In genomic region chr17:60154616-60155426, GRCh38 we compare ENCODE assay signal across 13 cellular contexts. TPM values are rescaled to one million over a fixed set of nuclear protein-coding genes. Genes with fewer than 3 reads are reported as not detected.
DNase-seq lines count a peak whose midpoint lies in the region; ATAC-seq and TF ChIP-seq lines count a peak whose summit lies in the region.
"Had no signal": no experiment of that assay in that cellular context is flagged by ENCODE, and none has a peak within 500 bp of the region (broad histone marks: within the 10 kb centered on the region; RNA-seq: fewer than 3 reads in every experiment).

No MANE protein-coding gene starts in this region.

- H3K4me1 Mint-ChIP-seq in MCF 10A (ENCODE audit: insufficient read depth, unreplicated experiment), result peaks cover 5% of the 10 kb centered on the region
- H3K4me1 Mint-ChIP-seq in brain, result peaks cover 43% of the 10 kb centered on the region

- WGBS in aorta, 2 donors, result 57% methylated on average over 14 of the region's 14 CpGs

- H3K9me3 Mint-ChIP-seq in MCF 10A (ENCODE audit: unreplicated experiment) (no peaks in the 10 kb centered on the region), brain (peaks cover 0 to 9% (median 0%) of the 10 kb centered on the region in 5 experiments)
- H3K9me3 Mint-ChIP-seq: activated B cell treated with CpG ODN at 0.5 μM for 24 hours had no signal

- intact Hi-C loops in MCF 10A (cut with micrococcal nuclease), result no loop called here
- intact Hi-C loops in breast epithelium (cut with DNase I; ENCODE audit: low total_unique reads), result no loop called here
- intact Hi-C loops in aorta (cut with DNase I), result no loop called here

- H3K4me3 ChIP-seq in breast epithelium (peak overlapping the region in 1 of 3 donors; percentile 19), aorta (ENCODE audit: low read length in 2 of 2) (no peak overlapping the region)
- H3K4me3 ChIP-seq: pancreas had no signal

- peaks cover 1% of the 10 kb centered on the region for H3K27me3 Mint-ChIP-seq in MCF 10A (ENCODE audit: insufficient read depth, unreplicated experiment)
- peaks cover 50% of the 10 kb centered on the region for H3K27me3 Mint-ChIP-seq in brain

- H3K27ac ChIP-seq in breast epithelium (peak overlapping the region in 1 of 2 donors; percentile 72), aorta (ENCODE audit: low read depth in 1 of 2, low read length in 2 of 2) (no peak overlapping the region)
- H3K27ac ChIP-seq: pancreas had no signal

- H3K4me3 Mint-ChIP-seq in MCF 10A (ENCODE audit: unreplicated experiment) (no peak overlapping the region), brain (peak overlapping the region in 2 of 5 experiments; percentile 13 to 50)
- H3K4me3 Mint-ChIP-seq: activated B cell treated with CpG ODN at 0.5 μM for 24 hours; activated naive CD8-positive, alpha-beta T cell had no signal

- no TSS peak for BruUV-seq in MCF 10A (replicated peaks; lab: Mats Ljungman, UMichigan)

- no peak for TF ChIP-seq POLR2A in breast epithelium (IDR thresholded peaks at IDR 0.05)

- H3K36me3 ChIP-seq in breast epithelium (no peaks in the 10 kb centered on the region), aorta (ENCODE audit: control insufficient read depth in 1 of 2, insufficient read depth in 2 of 2, low read length in 1 of 2) (no peaks in the 10 kb centered on the region)
- H3K36me3 ChIP-seq: pancreas had no signal

- no peaks in the 10 kb centered on the region for H3K36me3 Mint-ChIP-seq in MCF 10A (ENCODE audit: insufficient read depth, unreplicated experiment)
- H3K36me3 Mint-ChIP-seq in brain, result no peaks in the 10 kb centered on the region
- H3K36me3 Mint-ChIP-seq: activated naive CD8-positive, alpha-beta T cell had no signal

- POLR2A ChIA-PET in MCF 10A (lab: Yijun Ruan, JAX), result interaction anchor here (1.1 kb wide), 1 partner anchor 37 kb away, joined by 3 read pairs; no protein-coding TSS in a partner anchor

- DNase-seq in MCF 10A (ENCODE audit: unreplicated experiment) (peak; percentile 79), breast epithelium (ENCODE audit: low spot score in 2 of 2) (no peak), hepatic stellate cell (ENCODE audit: low spot score) (peak; percentile 67), aorta (peak in 1 of 2 donors; percentile 32), T-helper 1 cell (no peak), activated gamma-delta T cell treated with Interleukin-2 at 50 U/mL for 16 hours (no peak)
- DNase-seq: activated B cell treated with CpG ODN at 0.5 μM for 24 hours, NCI-H774 had no signal

- peak; percentile 24 for ATAC-seq in aorta (ENCODE audit: low FRiP score)
- no peak for ATAC-seq in HG03460 (IDR thresholded peaks at IDR 0.05; ENCODE audit: unreplicated experiment)
- ATAC-seq: HCT116 had no signal

- H3K4me1 ChIP-seq in breast epithelium, result no peaks in the 10 kb centered on the region
- H3K4me1 ChIP-seq in aorta (ENCODE audit: control insufficient read depth in 1 of 2, insufficient read depth in 2 of 2, low read length in 2 of 2), result no peaks in the 10 kb centered on the region

- TF ChIP-seq CTCF in MCF 10A (IDR thresholded peaks at IDR 0.05; ENCODE audit: unreplicated experiment), result no peak
- no peak for TF ChIP-seq CTCF in breast epithelium (IDR thresholded peaks at IDR 0.05)
- no peak for TF ChIP-seq CTCF in brain (conservative IDR thresholded peaks at IDR 0.05)

- H3K27me3 ChIP-seq in breast epithelium (peaks cover 2 to 20% of the 10 kb centered on the region in 2 donors), aorta (ENCODE audit: control insufficient read depth in 1 of 2, insufficient read depth in 2 of 2, low read length in 1 of 2) (no peaks in the 10 kb centered on the region)

- CTCF ChIA-PET in MCF 10A (lab: Yijun Ruan, JAX), result interaction anchor here (1.8 kb wide), 1 partner anchor 13 kb away, joined by 6 read pairs; no protein-coding TSS in a partner anchor

- H3K27ac Mint-ChIP-seq in MCF 10A (ENCODE audit: low read depth, unreplicated experiment) (no peak overlapping the region), brain (peak overlapping the region in 4 of 5 experiments; percentile 52 to 91 (median 68))
- H3K27ac Mint-ChIP-seq: activated B cell treated with CpG ODN at 0.5 μM for 24 hours; activated naive CD8-positive, alpha-beta T cell had no signal

- H3K9me3 ChIP-seq in breast epithelium (no peaks in the 10 kb centered on the region), aorta (ENCODE audit: control insufficient read depth, low read length) (no peaks in the 10 kb centered on the region)
- H3K9me3 ChIP-seq: pancreas had no signal

RNA-seq across cellular contexts. Expression of gene CA4, which starts 5.0 kb away (rescaled TPM):
- total RNA-seq in MCF 10A (2022), result not detected in 2 replicates
- 10 to 100 TPM in 2 of 3 donors, 1 to 10 TPM in 1; 4.7 to 46.5 (median 12.3) TPM for total RNA-seq in breast epithelium
- 21.7 TPM for polyA plus RNA-seq in brain (ENCODE audit: insufficient read depth, low read depth, low replicate concordance)
- 1 to 10 TPM; 1.6 to 6.5 TPM for total RNA-seq in aorta
- polyA plus RNA-seq in aorta, result 10 to 100 TPM in 1 of 2 donors, under 1 TPM in 1; 0.31 to 10.5 TPM
- total RNA-seq: activated B cell treated with CpG ODN at 0.5 μM for 24 hours had no signal

Comparison
In these comparisons a context has a peak if more than half of its experiments do, and no peak if none do; other contexts are left out.
1. DNase-seq: peak in MCF 10A (single experiment) and hepatic stellate cell (single experiment); none in breast epithelium (0 of 2), T-helper 1 cell (0 of 5) and activated gamma-delta T cell treated with Interleukin-2 at 50 U/mL for 16 hours (single experiment).